Comparison of ENCODE assay signal across 11 cellular contexts in the genomic region with DNA sequence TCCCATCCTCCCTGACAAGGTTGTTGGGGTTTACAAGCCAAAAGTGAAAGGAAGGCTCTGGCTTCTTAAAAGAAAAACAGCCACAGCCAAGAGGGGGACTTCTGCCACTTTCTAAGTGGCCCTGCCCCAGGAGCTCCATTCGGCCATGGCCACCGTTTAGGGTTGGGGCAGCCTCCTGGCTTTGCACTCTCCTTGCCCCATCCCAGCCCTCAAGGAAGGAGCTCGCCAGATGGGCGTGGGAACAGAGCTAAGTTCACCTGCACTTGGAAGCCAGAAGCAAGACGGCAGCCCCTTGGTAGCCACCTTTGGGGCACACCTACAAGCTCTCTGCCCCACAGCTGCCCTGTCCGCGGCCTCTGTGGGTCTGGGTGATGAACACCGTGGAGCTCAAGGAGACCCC.
"Had no signal": no experiment of that assay in that cellular context is flagged by ENCODE, and none has a peak within 500 bp of the region (broad histone marks: within the 10 kb centered on the region; RNA-seq: fewer than 3 reads in every experiment).

No MANE protein-coding gene starts in this region.

- H3K4me2 ChIP-seq: GM23338 had no signal

- H3K4me3 ChIP-seq: GM23248, GM23338, HAP-1 had no signal

- ATAC-seq: GM23338, HCT116 had no signal

- FAIRE-seq: H1, H54 had no signal

- H3K27ac ChIP-seq: GM23248 had no signal

- H3K9ac ChIP-seq: GM23248 had no signal

- H3K36me3 ChIP-seq: HAP-1 had no signal

- DNase-seq: GM23248, GOT3, H7, H9, HCEC 1CT, HFFc6 had no signal

- H3K9me3 ChIP-seq: HAP-1 had no signal

- H3K4me1 ChIP-seq: HAP-1 had no signal

- H2AFZ ChIP-seq: GM23248, GM23338 had no signal
